Comparison of ENCODE assay signal across 20 cellular contexts in the genomic region with DNA sequence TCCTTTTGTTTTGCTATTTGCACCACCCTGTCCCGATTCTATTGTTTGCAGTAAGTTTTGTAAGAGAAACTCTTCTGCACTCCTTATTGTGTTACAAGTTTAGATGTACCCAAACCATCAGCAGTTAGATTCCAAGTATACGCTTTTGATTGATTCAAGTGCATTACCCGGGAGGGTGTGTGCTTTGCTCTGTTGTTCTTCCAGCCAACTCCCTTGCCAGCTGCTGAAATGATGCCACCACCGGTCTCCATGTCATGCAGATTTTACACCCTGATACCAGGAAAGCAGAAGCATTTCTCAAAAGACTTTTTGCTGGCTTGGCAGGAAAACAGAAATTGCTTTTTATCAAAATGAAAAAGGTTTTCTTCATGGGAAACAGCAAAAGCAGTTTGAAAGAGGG.
A peak's percentile ranks its signal among the peaks of the same experiment; 100 is the strongest.
DNase-seq lines count a peak whose midpoint lies in the region; ATAC-seq and TF ChIP-seq lines count a peak whose summit lies in the region.
"Had no signal": no experiment of that assay in that cellular context is flagged by ENCODE, and none has a peak within 500 bp of the region (broad histone marks: within the 10 kb centered on the region; RNA-seq: fewer than 3 reads in every experiment).

No MANE protein-coding gene starts in this region.

- no peaks in the 10 kb centered on the region for H3K27me3 ChIP-seq in SK-N-SH (ENCODE audit: insufficient read depth)
- H3K27me3 ChIP-seq: BE2C, stomach had no signal

- 28% methylated on average over 4 of the region's 4 CpGs for WGBS in SK-N-SH (ENCODE audit: low lambda C conversion rate)

- TF ChIP-seq POLR2A in GM18505 (IDR thresholded peaks at IDR 0.05; ENCODE audit: borderline replicate concordance, extremely low read depth, insufficient read depth, insufficient read length) = no peak

- H2AFZ ChIP-seq in SK-N-SH (ENCODE audit: low read depth) = no peak overlapping the region

- ATAC-seq in SK-N-SH treated with all-trans-retinoic acid at 6 μM for 48 hours (no peak), GM18505 (IDR thresholded peaks at IDR 0.05; ENCODE audit: unreplicated experiment) (no peak), GM21390 (IDR thresholded peaks at IDR 0.05; ENCODE audit: unreplicated experiment) (no peak)
- ATAC-seq: A549 had no signal

- DNase-seq in SK-N-SH (peak; percentile 2), chondrocyte (ENCODE audit: low spot score) (no peak), A172 (ENCODE audit: low spot score) (no peak)
- DNase-seq in stimulated activated CD4-positive, alpha-beta T cell treated with anti-CD3 and anti-CD28 coated beads, Interleukin-15, amount 100 ng/mL, for 24 hours = peak; percentile 32
- no peak for DNase-seq in stimulated activated CD4-positive, alpha-beta T cell treated with anti-CD3 and anti-CD28 coated beads, Interleukin-1b, Interleukin-23, amount 100 ng/mL, for 48 hours
- DNase-seq: amygdala, BE2C, hippocampal formation, KBM-7, mammary epithelial cell, NCI-H2081, NCI-H446 treated with DMSO at 0.1 percent for 48 hours, nucleus accumbens, stomach had no signal

- no peak for TF ChIP-seq RAD21 in SK-N-SH (IDR thresholded peaks at IDR 0.05; ENCODE audit: low read length)

- H3K4me1 ChIP-seq in SK-N-SH (ENCODE audit: control insufficient read depth in 1 of 2, insufficient read depth in 2 of 2, low read depth in 1 of 2, low read length in 1 of 2) = no peaks in the 10 kb centered on the region; a peak in 1 of 4 replicates
- H3K4me1 ChIP-seq: A549, BE2C had no signal

- H3K4me1 Mint-ChIP-seq in chondrocyte (ENCODE audit: low read depth) = peaks cover 36% of the 10 kb centered on the region

- no peaks in the 10 kb centered on the region for H3K9me3 Mint-ChIP-seq in chondrocyte (ENCODE audit: low read depth)

- H3K9ac ChIP-seq in SK-N-SH = no peak overlapping the region

- H3K4me3 ChIP-seq in SK-N-SH (ENCODE audit: low read depth in 2 of 2, low read length in 1 of 2) = no peak overlapping the region
- H3K4me3 ChIP-seq: A549, HAP-1, smooth muscle cell, stomach had no signal

- no peaks in the 10 kb centered on the region for H3K9me3 ChIP-seq in SK-N-SH
- H3K9me3 ChIP-seq: A549, BE2C had no signal

- no peak for TF ChIP-seq EP300 in SK-N-SH (IDR thresholded peaks at IDR 0.05; ENCODE audit: borderline replicate concordance in 1 of 2, low read depth in 1 of 2, low read length in 1 of 2)

- H3F3A ChIP-seq in SK-N-SH (replicated peaks; ENCODE audit: insufficient read depth) = no peaks in the 10 kb centered on the region

- H3K79me2 ChIP-seq in SK-N-SH (ENCODE audit: insufficient read depth) = no peaks in the 10 kb centered on the region

- H3K36me3 Mint-ChIP-seq in chondrocyte (ENCODE audit: low read depth) = no peaks in the 10 kb centered on the region

- no peaks in the 10 kb centered on the region for H3K36me3 ChIP-seq in SK-N-SH (replicated peaks in 1 of 2; ENCODE audit: control insufficient read depth in 1 of 2, insufficient read depth in 2 of 2, low read length in 1 of 2)
- H3K36me3 ChIP-seq: BE2C, HAP-1, stomach had no signal

- H3K4me3 Mint-ChIP-seq in chondrocyte (ENCODE audit: unreplicated experiment) = no peak overlapping the region

- CTCF ChIA-PET in SK-N-SH (lab: Yijun Ruan, JAX) = no interaction called here

- no peaks in the 10 kb centered on the region for H3K27me3 Mint-ChIP-seq in chondrocyte (ENCODE audit: low read depth)

- TF ChIP-seq CTCF in SK-N-SH (IDR thresholded peaks at IDR 0.05) (no peak), chondrocyte (IDR thresholded peaks at IDR 0.05) (no peak)

- peak overlapping the region; percentile 63 for H3K27ac Mint-ChIP-seq in chondrocyte (ENCODE audit: unreplicated experiment)

- no peak overlapping the region for H3K27ac ChIP-seq in SK-N-SH (ENCODE audit: low read depth in 2 of 2, low read length in 1 of 2)
- H3K27ac ChIP-seq: A549, stomach had no signal

- H3K9me2 ChIP-seq in SK-N-SH = no peaks in the 10 kb centered on the region

- POLR2A ChIA-PET in SK-N-SH (lab: Yijun Ruan, JAX) = no interaction called here

- no peaks in the 10 kb centered on the region for H4K20me1 ChIP-seq in SK-N-SH (ENCODE audit: insufficient read depth)

- no peak overlapping the region for H3K4me2 ChIP-seq in SK-N-SH
- H3K4me2 ChIP-seq: A549, smooth muscle cell had no signal

TF ChIP-seq in SK-N-SH, 30 proteins besides CTCF, POLR2A, EP300 and RAD21:
- TF ChIP-seq SMC3 (IDR thresholded peaks at IDR 0.05; ENCODE audit: low read depth, low read length) = no peak

TF ChIP-seq in SK-N-SH treated with all-trans-retinoic acid at 6 μM for 48 hours, 23 proteins besides CTCF, POLR2A, EP300 and RAD21:
- TF ChIP-seq RARB (CRISPR knock-in tag; IDR thresholded peaks at IDR 0.05) (no peak), BACH2 (CRISPR knock-in tag; IDR thresholded peaks at IDR 0.05; ENCODE audit: borderline replicate concordance) (no peak), CSRNP3 (CRISPR knock-in tag; IDR thresholded peaks at IDR 0.05) (no peak)

Comparison
In these comparisons a context has a peak if more than half of its experiments do, and no peak if none do; other contexts are left out.
1. DNase-seq: peak in SK-N-SH (single experiment) and stimulated activated CD4-positive, alpha-beta T cell treated with anti-CD3 and anti-CD28 coated beads, Interleukin-15, amount 100 ng/mL, for 24 hours (single experiment); none in stimulated activated CD4-positive, alpha-beta T cell treated with anti-CD3 and anti-CD28 coated beads, Interleukin-1b, Interleukin-23, amount 100 ng/mL, for 48 hours (single experiment), chondrocyte (single experiment) and A172 (single experiment).